16 cellular contexts compared by ENCODE assay signal in the genomic region with DNA sequence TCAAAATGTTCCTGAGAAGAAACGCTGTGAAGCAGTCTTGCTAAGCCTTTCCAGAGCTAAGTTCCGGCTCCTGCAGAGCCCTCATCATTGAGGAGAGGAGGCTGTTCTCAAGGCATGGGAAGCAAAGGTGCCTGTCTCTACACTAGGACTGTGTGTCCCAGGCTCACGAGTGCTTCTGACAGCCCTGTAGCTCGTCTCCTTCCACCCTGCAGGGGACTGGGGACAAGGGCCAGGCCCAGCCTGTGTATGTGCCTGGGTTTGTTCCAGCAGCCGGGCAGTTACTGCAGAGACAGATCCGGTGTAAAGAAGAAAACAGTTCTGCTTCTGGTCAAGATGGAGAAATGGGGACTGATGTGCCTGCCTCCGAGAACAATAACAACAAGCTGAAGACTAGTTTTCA.
DNase-seq lines count a peak whose midpoint lies in the region; ATAC-seq and TF ChIP-seq lines count a peak whose summit lies in the region.
"Had no signal": no experiment of that assay in that cellular context is flagged by ENCODE, and none has a peak within 500 bp of the region (broad histone marks: within the 10 kb centered on the region; RNA-seq: fewer than 3 reads in every experiment).

No MANE protein-coding gene starts in this region.

- no peaks in the 10 kb centered on the region for H3K79me2 ChIP-seq in osteoblast (ENCODE audit: insufficient read depth, low read length)

- no peaks in the 10 kb centered on the region for H3K9me3 ChIP-seq in osteoblast (ENCODE audit: low read depth, low read length)
- H3K9me3 ChIP-seq: A549, Caco-2, HAP-1 had no signal

- no peaks in the 10 kb centered on the region for H4K20me1 ChIP-seq in osteoblast (ENCODE audit: insufficient read depth, low read length)

- no peak for TF ChIP-seq CTCF in osteoblast (IDR thresholded peaks at IDR 0.05; ENCODE audit: extremely low read depth, low read depth, low read length)
- TF ChIP-seq CTCF in omental fat pad (IDR thresholded peaks at IDR 0.05), result no peak

- no peak overlapping the region for H3K4me3 ChIP-seq in osteoblast (ENCODE audit: insufficient read depth, low read length)
- H3K4me3 ChIP-seq: A549, HAP-1 had no signal

- no peaks in the 10 kb centered on the region for H3K27me3 ChIP-seq in osteoblast (ENCODE audit: insufficient read depth, low read length)

- no peak for ATAC-seq in GM18868 (IDR thresholded peaks at IDR 0.05; ENCODE audit: unreplicated experiment)
- ATAC-seq in omental fat pad (ENCODE audit: low FRiP score), result no peak
- ATAC-seq: A549 had no signal

- no peak overlapping the region for H3K4me3 Mint-ChIP-seq in T-helper 2 cell treated with Interferon-gamma antibody and Interleukin-4, amounts not matched to agents 5 μg/mL and 100 μg/mL, for 36 hours
- H3K4me3 Mint-ChIP-seq: CD4-positive, alpha-beta T cell had no signal

- no peaks in the 10 kb centered on the region for H3K36me3 Mint-ChIP-seq in T-helper 2 cell treated with Interferon-gamma antibody and Interleukin-4, amounts not matched to agents 5 μg/mL and 100 μg/mL, for 36 hours (ENCODE audit: low read depth)

- H3K27ac Mint-ChIP-seq in T-helper 2 cell treated with Interferon-gamma antibody and Interleukin-4, amounts not matched to agents 5 μg/mL and 100 μg/mL, for 36 hours, result peak overlapping the region; percentile 24
- H3K27ac Mint-ChIP-seq: CD4-positive, alpha-beta T cell had no signal

- H3K27ac ChIP-seq in osteoblast (ENCODE audit: low read depth, low read length), result no peak overlapping the region
- H3K27ac ChIP-seq: 22Rv1, A549, C4-2B had no signal

- H3K36me3 ChIP-seq in osteoblast (ENCODE audit: insufficient read depth, low read length), result no peaks in the 10 kb centered on the region
- H3K36me3 ChIP-seq: HAP-1 had no signal

- no peaks in the 10 kb centered on the region for H3K4me1 ChIP-seq in osteoblast (ENCODE audit: insufficient read depth, low read length)
- H3K4me1 ChIP-seq: Caco-2, HAP-1 had no signal

- H3K9me3 Mint-ChIP-seq in T-helper 2 cell treated with Interferon-gamma antibody and Interleukin-4, amounts not matched to agents 5 μg/mL and 100 μg/mL, for 36 hours, result no peaks in the 10 kb centered on the region
- H3K9me3 Mint-ChIP-seq: CD4-positive, alpha-beta T cell had no signal

- in situ Hi-C loops in G401 (cut with HindIII; ENCODE audit: low sequenced_read_pairs), result no loop called here

- no peak for DNase-seq in T-helper 2 cell treated with Interferon-gamma antibody and Interleukin-4, amounts not matched to agents 5 μg/mL and 100 μg/mL, for 36 hours (ENCODE audit: low spot score)
- DNase-seq in T-helper 2 cell (no peak), G401 (ENCODE audit: low spot score) (peak; percentile 91), cerebellar cortex (ENCODE audit: low spot score) (peak; percentile 89), osteoblast (ENCODE audit: insufficient read length, low spot score, missing footprints) (peak; percentile 63), omental fat pad (ENCODE audit: low spot score) (no peak)
- DNase-seq: AML-193; Caco-2; CD4-positive, alpha-beta T cell; GDM1; IMR-90 had no signal

- no peak overlapping the region for H2AFZ ChIP-seq in osteoblast (ENCODE audit: low read length)

- H3K4me2 ChIP-seq in osteoblast (ENCODE audit: insufficient read depth, low read length), result no peak overlapping the region
- H3K4me2 ChIP-seq: A549 had no signal

- no peaks in the 10 kb centered on the region for H3K27me3 Mint-ChIP-seq in T-helper 2 cell treated with Interferon-gamma antibody and Interleukin-4, amounts not matched to agents 5 μg/mL and 100 μg/mL, for 36 hours (ENCODE audit: low read depth)

- no peaks in the 10 kb centered on the region for H3K4me1 Mint-ChIP-seq in T-helper 2 cell treated with Interferon-gamma antibody and Interleukin-4, amounts not matched to agents 5 μg/mL and 100 μg/mL, for 36 hours (ENCODE audit: low read depth)

Comparison
In these comparisons a context has a peak if more than half of its experiments do, and no peak if none do; other contexts are left out.
1. DNase-seq: peak in G401 (single experiment), cerebellar cortex (single experiment) and osteoblast (single experiment); none in T-helper 2 cell treated with Interferon-gamma antibody and Interleukin-4, amounts not matched to agents 5 μg/mL and 100 μg/mL, for 36 hours (single experiment), T-helper 2 cell (0 of 5) and omental fat pad (single experiment).